ENCODE assay signal across 12 cellular contexts in the genomic region with DNA sequence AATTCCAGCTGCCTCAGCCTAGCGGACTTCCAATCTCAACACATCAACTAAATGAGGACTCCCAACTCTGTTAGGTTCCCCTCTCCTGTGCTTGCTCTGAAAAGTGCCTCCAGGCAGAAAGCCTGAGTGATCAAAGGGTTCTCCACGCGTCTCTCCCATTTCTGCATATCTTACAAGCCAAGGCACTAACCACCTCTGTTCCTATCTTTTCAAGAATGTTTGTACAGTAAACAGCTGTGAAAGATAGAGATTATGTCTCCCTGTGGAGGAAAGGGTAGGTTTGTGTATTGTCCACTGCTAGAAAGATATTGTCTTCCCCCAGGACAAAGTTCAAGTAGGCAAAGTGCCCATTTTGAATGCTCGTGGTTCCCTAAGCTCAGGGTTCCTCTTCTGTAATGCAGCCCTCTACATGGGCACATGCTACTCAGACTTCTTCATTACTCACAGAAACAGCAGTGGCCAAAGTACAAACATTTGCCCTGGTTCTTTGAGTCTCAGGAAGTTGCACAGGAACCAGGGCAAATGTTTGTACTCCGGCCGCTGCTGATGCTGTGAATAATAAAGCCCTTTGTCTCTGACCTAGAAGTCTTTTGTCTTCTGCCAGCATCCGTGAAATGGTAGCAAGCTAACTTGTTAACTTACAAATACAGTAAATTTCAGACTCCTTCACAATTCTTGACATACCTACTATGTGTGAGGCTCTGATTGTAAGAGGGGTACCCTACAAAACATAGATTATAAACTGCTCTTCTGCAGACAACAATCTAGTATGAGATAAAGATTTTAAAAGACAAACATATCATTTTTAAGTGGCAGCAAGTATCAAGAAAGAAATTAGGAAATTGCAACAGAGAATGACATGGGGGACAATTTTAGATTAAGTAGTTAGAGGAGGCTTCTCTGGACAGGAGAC. TPM values are rescaled to one million over a fixed set of nuclear protein-coding genes. Genes with fewer than 3 reads are reported as not detected.
DNase-seq lines count a peak whose midpoint lies in the region; ATAC-seq and TF ChIP-seq lines count a peak whose summit lies in the region.
"Had no signal": no experiment of that assay in that cellular context is flagged by ENCODE, and none has a peak within 500 bp of the region (broad histone marks: within the 10 kb centered on the region; RNA-seq: fewer than 3 reads in every experiment).

No MANE protein-coding gene starts in this region.

- peaks cover 7% of the 10 kb centered on the region for H3K4me1 Mint-ChIP-seq in neural progenitor cell

- no peaks in the 10 kb centered on the region for H4K20me1 ChIP-seq in neural progenitor cell (ENCODE audit: low read depth)

- DNase-seq in DMS53 (lab: John Stamatoyannopoulos, UW), result peak; percentile 79
- DNase-seq in Peyer's patch, result peak in 1 of 3 donors; percentile 72
- DNase-seq in fibroblast of the aortic adventitia (ENCODE audit: low read depth), result peak; percentile 36
- DNase-seq in neural progenitor cell (ENCODE audit: low spot score), result peak; percentile 48
- DNase-seq in stimulated activated naive CD4-positive, alpha-beta T cell (lab: John Stamatoyannopoulos, UW), result no peak
- DNase-seq: DMS 273 treated with DMSO at 0.1 percent for 48 hours; stimulated activated CD4-positive, alpha-beta T cell treated with anti-CD3 and anti-CD28 coated beads, Interleukin-2, amount 100 ng/mL, for 24 hours had no signal

- no peak overlapping the region for H3K27ac Mint-ChIP-seq in neural progenitor cell

- TF ChIP-seq CTCF in Peyer's patch (IDR thresholded peaks at IDR 0.05) (no peak), fibroblast of the aortic adventitia (IDR thresholded peaks at IDR 0.05; ENCODE audit: insufficient read depth, low read length) (no peak), neural progenitor cell (IDR thresholded peaks at IDR 0.05) (no peak)

- no peaks in the 10 kb centered on the region for H3F3A ChIP-seq in neural progenitor cell (ENCODE audit: low read depth)

- H3K27me3 Mint-ChIP-seq in neural progenitor cell (ENCODE audit: insufficient read depth, low read depth), result peaks cover 7% of the 10 kb centered on the region

- ATAC-seq in HG02970 (IDR thresholded peaks at IDR 0.05; ENCODE audit: low FRiP score, unreplicated experiment) (no peak), GM21447 (IDR thresholded peaks at IDR 0.05; ENCODE audit: unreplicated experiment) (no peak), HG03135 (IDR thresholded peaks at IDR 0.05; ENCODE audit: unreplicated experiment) (no peak)

- H3K4me1 ChIP-seq in Peyer's patch (peaks cover 0 to 8% (median 1%) of the 10 kb centered on the region in 4 donors), neural progenitor cell (peaks cover 16% of the 10 kb centered on the region)

- no peak overlapping the region for H3K4me3 Mint-ChIP-seq in neural progenitor cell

- H3K27ac ChIP-seq in Peyer's patch (peak overlapping the region in 3 of 4 donors; percentile 20 to 65 (median 30)), neural progenitor cell (no peak overlapping the region)
- H3K27ac ChIP-seq: HL-60, tibial artery had no signal

- H3K9me3 Mint-ChIP-seq in neural progenitor cell, result no peaks in the 10 kb centered on the region

- no peaks in the 10 kb centered on the region for H3K79me2 ChIP-seq in neural progenitor cell (ENCODE audit: low read depth)

- H3K9me3 ChIP-seq in Peyer's patch (no peaks in the 10 kb centered on the region), neural progenitor cell (ENCODE audit: low read depth) (no peaks in the 10 kb centered on the region)
- H3K9me3 ChIP-seq: tibial artery had no signal

- H3K9ac ChIP-seq in neural progenitor cell, result no peak overlapping the region

- H2AFZ ChIP-seq in neural progenitor cell (replicated peaks), result peak overlapping the region; percentile 23

- no peaks in the 10 kb centered on the region for H3K36me3 Mint-ChIP-seq in neural progenitor cell

- no peaks in the 10 kb centered on the region for H3K27me3 ChIP-seq in Peyer's patch
- peaks cover 12% of the 10 kb centered on the region for H3K27me3 ChIP-seq in neural progenitor cell
- H3K27me3 ChIP-seq: tibial artery had no signal

- H3K36me3 ChIP-seq in Peyer's patch (no peaks in the 10 kb centered on the region), neural progenitor cell (no peaks in the 10 kb centered on the region)
- H3K36me3 ChIP-seq: tibial artery had no signal

- no peak for TF ChIP-seq POLR2A in Peyer's patch (IDR thresholded peaks at IDR 0.05)

- peak overlapping the region; percentile 36 for H3K4me2 ChIP-seq in neural progenitor cell

- H3K4me3 ChIP-seq in Peyer's patch (no peak overlapping the region), fibroblast of the aortic adventitia (ENCODE audit: low read depth, low read length) (no peak overlapping the region), neural progenitor cell (no peak overlapping the region)
- H3K4me3 ChIP-seq: tibial artery had no signal

RNA-seq across cellular contexts. Expression of a gene that starts 44.5 kb away (rescaled TPM):
- total RNA-seq in Peyer's patch, result 100 to 1,000 TPM; 113 to 210 (median 157) TPM
- total RNA-seq in fibroblast of the aortic adventitia (ENCODE audit: low replicate concordance), result 19.7 and 57.8 TPM in 2 replicates
- total RNA-seq in neural progenitor cell (ENCODE audit: low replicate concordance), result 70.4 and 133 TPM in 2 replicates

Comparison
In these comparisons a context has a peak if more than half of its experiments do, and no peak if none do; other contexts are left out.
1. DNase-seq: peak in DMS53 (single experiment), fibroblast of the aortic adventitia (single experiment) and neural progenitor cell (single experiment); none in stimulated activated naive CD4-positive, alpha-beta T cell (0 of 6).